In the genomic region with DNA sequence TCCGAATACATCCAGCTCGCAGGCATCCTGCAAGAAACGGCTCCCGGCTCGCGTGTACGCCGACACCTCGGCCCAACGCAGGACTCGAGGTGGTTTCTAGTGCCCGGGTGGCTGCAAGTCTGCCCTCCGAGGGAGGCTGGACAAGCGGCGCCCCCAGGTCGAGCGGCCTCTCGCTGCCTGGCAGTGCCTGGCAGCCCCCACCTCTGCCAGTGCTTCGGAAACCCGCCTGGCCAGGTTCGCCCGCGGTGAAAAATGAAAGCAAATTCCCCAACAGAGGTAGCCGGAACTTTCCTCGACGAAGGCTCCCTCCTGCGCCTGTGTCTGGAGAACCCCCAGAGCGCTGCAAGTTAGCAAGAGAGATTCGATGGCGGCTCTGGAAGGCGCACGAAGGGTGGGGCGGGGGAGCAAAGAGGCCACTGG, we compare ENCODE assay signal across 10 cellular contexts. TPM values are rescaled to one million over a fixed set of nuclear protein-coding genes. Genes with fewer than 3 reads are reported as not detected.
DNase-seq lines count a peak whose midpoint lies in the region; ATAC-seq and TF ChIP-seq lines count a peak whose summit lies in the region.
"Had no signal": no experiment of that assay in that cellular context is flagged by ENCODE, and none has a peak within 500 bp of the region (broad histone marks: within the 10 kb centered on the region; RNA-seq: fewer than 3 reads in every experiment).

No MANE protein-coding gene starts in this region.

- H3K4me3 Mint-ChIP-seq in naive thymus-derived CD4-positive, alpha-beta T cell: peak overlapping the region; percentile 60 to 85 (median 67)

- DNase-seq in left ventricle myocardium inferior (no peak), left cardiac atrium (no peak), upper lobe of right lung (peak; percentile 74), NCI-H2171 (lab: John Stamatoyannopoulos, UW) (no peak)
- no peak for DNase-seq in naive thymus-derived CD4-positive, alpha-beta T cell
- no peak for DNase-seq in stimulated activated CD4-positive, alpha-beta T cell treated with anti-CD3 and anti-CD28 coated beads, Interleukin-4, amount 100 ng/mL, for 4 hours
- DNase-seq: NCI-H146 had no signal

- no peak for TF ChIP-seq CTCF in left ventricle myocardium inferior (IDR thresholded peaks at IDR 0.05; ENCODE audit: borderline replicate concordance)
- TF ChIP-seq CTCF in upper lobe of right lung (IDR thresholded peaks at IDR 0.05): no peak

- POLR2A ChIA-PET in naive thymus-derived CD4-positive, alpha-beta T cell (lab: Charles Lee): no interaction called here

- no peaks in the 10 kb centered on the region for H3K9me3 ChIP-seq in left ventricle myocardium inferior (replicated peaks)
- no peaks in the 10 kb centered on the region for H3K9me3 ChIP-seq in duodenal mucosa (ENCODE audit: control insufficient read depth in 1 of 2, low read length in 2 of 2)
- H3K9me3 ChIP-seq in naive thymus-derived CD4-positive, alpha-beta T cell (ENCODE audit: control insufficient read depth in 2 of 3, low read length in 3 of 3): no peaks in the 10 kb centered on the region
- no peaks in the 10 kb centered on the region for H3K9me3 ChIP-seq in upper lobe of right lung

- H3K27me3 Mint-ChIP-seq in naive thymus-derived CD4-positive, alpha-beta T cell: peaks cover 63 to 85% (median 75%) of the 10 kb centered on the region in 5 donors

- peaks cover 65% of the 10 kb centered on the region for H3K4me1 ChIP-seq in left ventricle myocardium inferior
- H3K4me1 ChIP-seq in duodenal mucosa (ENCODE audit: control insufficient read depth in 1 of 2, insufficient read depth in 2 of 2, low read length in 2 of 2): peaks cover 10 to 13% of the 10 kb centered on the region in 2 donors
- peaks cover 0 to 17% of the 10 kb centered on the region in 2 donors for H3K4me1 ChIP-seq in naive thymus-derived CD4-positive, alpha-beta T cell (ENCODE audit: control insufficient read depth in 2 of 2, insufficient read depth in 2 of 2, low read length in 2 of 2)
- H3K4me1 ChIP-seq in upper lobe of right lung: peaks cover 24% of the 10 kb centered on the region

- no peak overlapping the region for H3K9ac ChIP-seq in duodenal mucosa (ENCODE audit: low read depth in 1 of 2, low read length in 2 of 2)

- H3K36me3 ChIP-seq in left ventricle myocardium inferior: no peaks in the 10 kb centered on the region
- H3K36me3 ChIP-seq in duodenal mucosa (ENCODE audit: control insufficient read depth in 1 of 2, insufficient read depth in 2 of 2, low read length in 2 of 2): no peaks in the 10 kb centered on the region
- no peaks in the 10 kb centered on the region for H3K36me3 ChIP-seq in naive thymus-derived CD4-positive, alpha-beta T cell (ENCODE audit: control insufficient read depth in 2 of 3, insufficient read depth in 3 of 3, low read length in 3 of 3)
- no peaks in the 10 kb centered on the region for H3K36me3 ChIP-seq in upper lobe of right lung

- H3K4me1 Mint-ChIP-seq in naive thymus-derived CD4-positive, alpha-beta T cell: peaks cover 22 to 46% (median 35%) of the 10 kb centered on the region in 7 donors

- peaks cover 0 to 9% (median 4%) of the 10 kb centered on the region in 5 donors for H3K36me3 Mint-ChIP-seq in naive thymus-derived CD4-positive, alpha-beta T cell

- H3K9me3 Mint-ChIP-seq in naive thymus-derived CD4-positive, alpha-beta T cell: peaks cover 0 to 13% (median 4%) of the 10 kb centered on the region in 11 donors

- H3K27ac Mint-ChIP-seq in naive thymus-derived CD4-positive, alpha-beta T cell: peak overlapping the region in 1 of 9 donors; percentile 29

- H3K4me3 ChIP-seq in left ventricle myocardium inferior (peak overlapping the region; percentile 94), duodenal mucosa (ENCODE audit: low read depth in 1 of 2, low read length in 2 of 2) (peak overlapping the region; percentile 45 to 64), upper lobe of right lung (peak overlapping the region; percentile 70)
- no peak overlapping the region for H3K4me3 ChIP-seq in naive thymus-derived CD4-positive, alpha-beta T cell (ENCODE audit: low read length)

- peak overlapping the region; percentile 98 for H3K27ac ChIP-seq in left ventricle myocardium inferior (replicated peaks)
- no peak overlapping the region for H3K27ac ChIP-seq in duodenal mucosa (ENCODE audit: low read depth, low read length)
- no peak overlapping the region for H3K27ac ChIP-seq in naive thymus-derived CD4-positive, alpha-beta T cell (ENCODE audit: low read depth, low read length)
- peak overlapping the region; percentile 96 for H3K27ac ChIP-seq in upper lobe of right lung
- H3K27ac ChIP-seq: C4-2B had no signal

- H3K27me3 ChIP-seq in left ventricle myocardium inferior (ENCODE audit: low read depth) (peaks cover 8% of the 10 kb centered on the region), duodenal mucosa (ENCODE audit: control insufficient read depth in 1 of 2, insufficient read depth in 2 of 2, low read length in 2 of 2) (peaks cover 0 to 6% of the 10 kb centered on the region in 2 donors), upper lobe of right lung (peaks cover 7% of the 10 kb centered on the region)
- H3K27me3 ChIP-seq in naive thymus-derived CD4-positive, alpha-beta T cell (ENCODE audit: control insufficient read depth in 2 of 2, insufficient read depth in 2 of 2, low read length in 2 of 2): peaks cover 0 to 14% of the 10 kb centered on the region in 2 donors

- ATAC-seq in left cardiac atrium: no peak
- no peak for ATAC-seq in naive thymus-derived CD4-positive, alpha-beta T cell
- no peak for ATAC-seq in upper lobe of right lung
- ATAC-seq in HG02588 (IDR thresholded peaks at IDR 0.05; ENCODE audit: unreplicated experiment): no peak

- CTCF ChIA-PET in naive thymus-derived CD4-positive, alpha-beta T cell (lab: Charles Lee): no interaction called here

- intact Hi-C loops in left ventricle myocardium inferior (cut with micrococcal nuclease) (loop anchor here (10.0 kb wide), 1 partner anchor 507 kb away; no protein-coding TSS in a partner anchor), left cardiac atrium (cut with DNase I) (loop anchor here (10.0 kb wide), 3 partner anchors 247 to 1367 kb away; no protein-coding TSS in a partner anchor), upper lobe of right lung (cut with DNase I) (no loop called here)
- intact Hi-C loops in naive thymus-derived CD4-positive, alpha-beta T cell (cut with micrococcal nuclease): loop anchor here (10.0 kb wide), 1 partner anchor 1577 kb away; no protein-coding TSS in a partner anchor

RNA-seq across cellular contexts. Expression of gene ZNF503, which starts 5.7 kb away (rescaled TPM):
- total RNA-seq in left ventricle myocardium inferior: 5.9 TPM
- total RNA-seq in left cardiac atrium: 10 to 100 TPM; 12.0 to 14.3 TPM
- 1 to 10 TPM in 1 of 5 experiments, under 1 TPM in 3, not detected in 1; 0.07 to 3.6 (median 0.54) TPM for total RNA-seq in naive thymus-derived CD4-positive, alpha-beta T cell
- not detected for polyA plus RNA-seq in naive thymus-derived CD4-positive, alpha-beta T cell
- total RNA-seq in upper lobe of right lung: 36.2 TPM

RNA-seq across cellular contexts. Expression of gene LRMDA, which starts 24.1 kb away (rescaled TPM):
- total RNA-seq in left ventricle myocardium inferior (18.7 TPM), left cardiac atrium (10 to 100 TPM; 40.6 to 57.8 TPM), upper lobe of right lung (20.0 TPM)
- total RNA-seq in naive thymus-derived CD4-positive, alpha-beta T cell: 10 to 100 TPM in 1 of 5 experiments, 1 to 10 TPM in 1, under 1 TPM in 1, not detected in 2; 0.57 to 14.9 (median 3.0) TPM
- polyA plus RNA-seq in naive thymus-derived CD4-positive, alpha-beta T cell: not detected

Comparison
In these comparisons a context has a peak if more than half of its experiments do, and no peak if none do; other contexts are left out.
1. H3K27ac ChIP-seq: peak in left ventricle myocardium inferior (single experiment) and upper lobe of right lung (single experiment); none in duodenal mucosa (single experiment) and naive thymus-derived CD4-positive, alpha-beta T cell (single experiment).